In genomic region chr7:105618016-105618296, GRCh38 we compare ENCODE assay signal across 26 cellular contexts. TPM values are rescaled to one million over a fixed set of nuclear protein-coding genes. Genes with fewer than 3 reads are reported as not detected.
"Had no signal": no experiment of that assay in that cellular context is flagged by ENCODE, and none has a peak within 500 bp of the region (broad histone marks: within the 10 kb centered on the region; RNA-seq: fewer than 3 reads in every experiment).

No MANE protein-coding gene starts in this region.

- H3K4me1 ChIP-seq: body of pancreas, parathyroid adenoma, testis, transverse colon had no signal

- DNase-seq: activated CD4-positive, alpha-beta T cell treated with anti-CD3 and anti-CD28 coated beads for 4 hours; activated CD4-positive, alpha-beta T cell treated with anti-CD3 and anti-CD28 coated beads, Interleukin-2, amount 50 U/mL, for 4 hours; activated CD4-positive, CD25-positive, alpha-beta regulatory T cell; activated naive CD4-positive, alpha-beta T cell; activated T-cell treated with anti-CD3 and anti-CD28 coated beads for 4 hours; activated T-cell treated with anti-CD3 and anti-CD28 coated beads, Interleukin-2, amount 50 U/mL, for 72 hours; anterior cingulate cortex; body of pancreas; dorsolateral prefrontal cortex; effector memory CD4-positive, alpha-beta T cell; erythroblast; hippocampal formation; left cardiac atrium; midbrain; naive thymus-derived CD4-positive, alpha-beta T cell; nucleus accumbens; right cardiac atrium; stimulated activated CD4-positive, alpha-beta T cell treated with anti-CD3 and anti-CD28 coated beads, Interleukin-2, amount 100 ng/mL, for 48 hours; stimulated activated naive CD8-positive, alpha-beta T cell treated with anti-CD3 and anti-CD28 coated beads, Interleukin-15, Interleukin-2, amounts not matched to agents 100 U/mL and 50 U/mL, for 24 hours; testis; transverse colon had no signal

- H3K27me3 ChIP-seq: body of pancreas, dorsolateral prefrontal cortex, gastroesophageal sphincter, testis, transverse colon had no signal

- H3K9ac ChIP-seq: parathyroid adenoma had no signal

- H3K9me3 ChIP-seq: body of pancreas, gastroesophageal sphincter, testis, transverse colon had no signal

- H3K27ac ChIP-seq: body of pancreas, coronary artery, dorsolateral prefrontal cortex, gastroesophageal sphincter, parathyroid adenoma, testis, transverse colon had no signal

- H3K4me3 ChIP-seq: body of pancreas, coronary artery, dorsolateral prefrontal cortex, gastroesophageal sphincter, testis, transverse colon had no signal

- ATAC-seq: activated T-cell treated with anti-CD3 and anti-CD28 coated beads, Interleukin-2, amount 50 U/mL, for 72 hours; body of pancreas; gastroesophageal sphincter; left cardiac atrium; naive thymus-derived CD4-positive, alpha-beta T cell; right cardiac atrium; stimulated activated naive CD8-positive, alpha-beta T cell treated with anti-CD3 and anti-CD28 coated beads, Interleukin-15, Interleukin-2, amounts not matched to agents 100 U/mL and 50 U/mL, for 24 hours had no signal

RNA-seq across cellular contexts. Expression of gene EFCAB10, which starts 36.7 kb away (rescaled TPM):
- total RNA-seq: activated T-cell treated with anti-CD3 and anti-CD28 coated beads, Interleukin-2, amount 50 U/mL, for 72 hours; body of pancreas; left cardiac atrium; lower leg skin; right cardiac atrium; T-helper 1 cell treated with Interleukin-12 subunit alpha and Interleukin-12 subunit beta and Interleukin-4 antibody, amounts not matched to agents 30 ng/mL and 1 ng/mL, for 36 hours; transverse colon had no signal
